In the genomic region with DNA sequence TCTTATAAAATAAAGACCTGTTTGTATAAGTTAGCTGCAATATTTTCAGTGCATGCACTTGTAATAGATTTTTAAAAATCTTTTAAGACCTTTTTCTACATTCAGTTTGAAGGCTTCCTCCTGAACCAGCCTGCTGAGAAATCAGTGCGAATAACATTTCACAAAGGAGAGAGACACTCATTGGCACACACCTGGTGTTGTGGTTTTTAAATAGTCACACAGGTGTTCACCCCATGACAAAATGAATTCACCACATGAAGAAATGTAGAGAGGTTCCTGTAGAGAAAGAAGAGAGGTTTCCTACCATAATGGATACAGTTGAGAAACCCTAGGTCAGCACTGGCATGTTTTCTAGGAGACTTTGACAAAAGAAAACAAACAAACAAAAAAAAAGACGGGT, we compare ENCODE assay signal across 24 cellular contexts.
"Had no signal": no experiment of that assay in that cellular context is flagged by ENCODE, and none has a peak within 500 bp of the region (broad histone marks: within the 10 kb centered on the region; RNA-seq: fewer than 3 reads in every experiment).

No MANE protein-coding gene starts in this region.

- H3K9me3 ChIP-seq: Peyer's patch, SJSA1 had no signal

- H2AFZ ChIP-seq: PC-9 had no signal

- H3K27ac ChIP-seq: PC-9, Peyer's patch, SJSA1, SK-N-MC had no signal

- H3K27me3 ChIP-seq: Peyer's patch, SJSA1 had no signal

- H3K36me3 ChIP-seq: Peyer's patch, SJSA1 had no signal

- DNase-seq: Karpas-422, KG1, MV-4-11, NCI-H1048, NCI-H1105, NCI-H1417 treated with DMSO at 0.1 percent for 48 hours, NCI-H146, NCI-H1694 treated with DMSO at 0.1 percent for 48 hours, NCI-H1930, NCI-H2081, NCI-H2171 treated with DMSO at 0.1 percent for 48 hours, NCI-H446, NCI-H510A, NCI-H524 treated with DMSO at 0.1 percent for 48 hours, NCI-H774, OCI-M1, PC-9, Peyer's patch, Right ventricle myocardium superior, SIG-M5, SW 1271, T-cell had no signal

- H3K4me2 ChIP-seq: PC-9 had no signal

- H3K4me1 ChIP-seq: Peyer's patch, SJSA1 had no signal

- H3K4me3 ChIP-seq: PC-9, Peyer's patch, SJSA1, SK-N-MC had no signal
